In the genomic region with DNA sequence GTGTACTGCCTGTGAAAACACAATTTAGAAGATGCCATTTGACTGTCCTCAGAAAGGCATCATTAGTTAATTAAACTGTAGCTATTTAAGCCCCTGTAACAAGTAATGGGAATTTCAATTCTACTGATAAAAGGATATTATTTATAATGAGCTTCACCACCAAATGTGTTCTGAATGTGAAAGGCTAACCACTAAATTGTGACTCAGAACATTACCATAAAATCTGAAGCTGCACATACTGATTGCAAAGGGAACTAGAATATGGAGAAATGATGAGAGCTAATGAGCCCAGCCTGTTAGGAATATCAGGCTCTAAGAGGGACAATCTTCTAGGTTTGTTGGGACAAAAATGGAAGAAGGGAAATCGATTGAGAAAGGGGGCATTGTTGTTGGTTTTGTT, we compare ENCODE assay signal across 24 cellular contexts.
"Had no signal": no experiment of that assay in that cellular context is flagged by ENCODE, and none has a peak within 500 bp of the region (broad histone marks: within the 10 kb centered on the region; RNA-seq: fewer than 3 reads in every experiment).

No MANE protein-coding gene starts in this region.

- DNase-seq: dermis blood vessel endothelial cell; effector memory CD4-positive, alpha-beta T cell; foreskin keratinocyte; glutamatergic neuron; heart right ventricle; hippocampal formation; islet precursor cell; left ventricle myocardium superior; lower lobe of right lung; natural killer cell; pancreas; stimulated activated CD4-positive, alpha-beta T cell treated with anti-CD3 and anti-CD28 coated beads, Interleukin-4, amount 100 ng/mL, for 4 hours; stimulated activated naive CD8-positive, alpha-beta T cell treated with anti-CD3 and anti-CD28 coated beads, Interleukin-15, Interleukin-2, amounts not matched to agents 100 U/mL and 50 U/mL, for 24 hours; substantia nigra; testis; tibial artery; upper lobe of left lung; uterus had no signal

- H3K27ac ChIP-seq: coronary artery, esophagus muscularis mucosa, foreskin keratinocyte, gastroesophageal sphincter, heart right ventricle, lower lobe of right lung, pancreas, right atrium auricular region, testis, tibial artery, upper lobe of left lung, uterus had no signal

- H3K4me3 ChIP-seq: coronary artery, esophagus muscularis mucosa, gastroesophageal sphincter, heart right ventricle, lower lobe of right lung, pancreas, right atrium auricular region, testis, tibial artery, upper lobe of left lung, uterus had no signal

- H3K27me3 ChIP-seq: esophagus muscularis mucosa, foreskin keratinocyte, gastroesophageal sphincter, heart right ventricle, pancreas, right atrium auricular region, testis, tibial artery, upper lobe of left lung, uterus had no signal

- H3K9me3 ChIP-seq: gastroesophageal sphincter, lower lobe of right lung, pancreas, right atrium auricular region, testis, tibial artery, upper lobe of left lung, uterus had no signal

- H3K4me1 ChIP-seq: foreskin keratinocyte, gastroesophageal sphincter, lower lobe of right lung, right atrium auricular region, testis, upper lobe of left lung, uterus had no signal

- ATAC-seq: foreskin keratinocyte; gastroesophageal sphincter; heart right ventricle; left ventricle myocardium superior; lower lobe of right lung; natural killer cell; pancreas; sciatic nerve; stimulated activated memory B cell treated with anti-CD40 and anti-IgM and Interleukin-4, amounts not matched to agents 10 μg/mL and 1 μg/mL and 100 μg/mL, for 72 hours; stimulated activated naive CD8-positive, alpha-beta T cell treated with anti-CD3 and anti-CD28 coated beads, Interleukin-15, Interleukin-2, amounts not matched to agents 100 U/mL and 50 U/mL, for 24 hours had no signal

- H3K36me3 ChIP-seq: esophagus muscularis mucosa, gastroesophageal sphincter, heart right ventricle, lower lobe of right lung, pancreas, right atrium auricular region, tibial artery, upper lobe of left lung, uterus had no signal
